Comparison of ENCODE assay signal across 7 cellular contexts in the genomic region with DNA sequence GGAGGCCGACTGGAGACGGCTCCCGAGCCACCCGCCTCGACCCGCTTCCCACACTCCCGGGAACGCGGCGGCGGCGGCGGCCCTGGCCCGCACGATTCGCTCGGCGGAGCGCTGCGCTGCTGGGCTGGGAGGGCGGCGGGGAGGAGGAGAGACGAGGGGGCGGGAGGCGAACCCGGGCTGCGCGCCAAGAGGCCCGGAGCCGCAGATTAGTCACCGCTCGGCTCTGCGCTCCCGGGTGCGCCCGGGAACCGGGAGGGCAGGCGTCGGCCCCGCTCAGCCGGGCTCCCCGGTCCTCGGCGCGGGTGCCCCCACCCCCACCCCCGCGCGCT. TPM values are rescaled to one million over a fixed set of nuclear protein-coding genes. Genes with fewer than 3 reads are reported as not detected.
DNase-seq lines count a peak whose midpoint lies in the region; ATAC-seq and TF ChIP-seq lines count a peak whose summit lies in the region.

No MANE protein-coding gene starts in this region.

- H3K4me3 ChIP-seq in GM12864 (ENCODE audit: low read depth, low read length) (peak overlapping the region; percentile 44), lower lobe of right lung (peak overlapping the region; percentile 61)

- H3K27me3 ChIP-seq in lower lobe of right lung (ENCODE audit: low read depth), result no peaks in the 10 kb centered on the region

- H3K36me3 ChIP-seq in lower lobe of right lung, result no peaks in the 10 kb centered on the region

- ATAC-seq in lower lobe of right lung (peak; percentile 76 to 81), HG02759 (IDR thresholded peaks at IDR 0.05; ENCODE audit: unreplicated experiment) (no peak)

- peak overlapping the region; percentile 84 for H3K27ac ChIP-seq in lower lobe of right lung

- no peaks in the 10 kb centered on the region for H3K9me3 ChIP-seq in lower lobe of right lung

- DNase-seq in GM12864 (ENCODE audit: low read depth) (no peak), NCI-H146 (lab: John Stamatoyannopoulos, UW) (peak; percentile 67), lower lobe of right lung (peak; percentile 79)
- DNase-seq in activated CD4-positive, alpha-beta T cell treated with anti-CD3 and anti-CD28 coated beads, Interleukin-2, amount 50 U/mL, for 48 hours, result peak; percentile 61 to 65
- peak; percentile 34 for DNase-seq in effector CD8-positive, alpha-beta T cell (lab: John Stamatoyannopoulos, UW)
- peak; percentile 64 for DNase-seq in stimulated activated naive CD4-positive, alpha-beta T cell treated with Interleukin-2 at 50 U/mL for 16 hours (lab: John Stamatoyannopoulos, UW)

- intact Hi-C loops in lower lobe of right lung (cut with DNase I), result no loop called here

- H3K4me1 ChIP-seq in lower lobe of right lung, result peaks cover 22% of the 10 kb centered on the region

- TF ChIP-seq CTCF in GM12864 (IDR thresholded peaks at IDR 0.05; ENCODE audit: low read depth, low read length, missing control alignments) (no peak), lower lobe of right lung (IDR thresholded peaks at IDR 0.05) (no peak)

RNA-seq across cellular contexts. Expression of a gene that starts 11.2 kb away (rescaled TPM):
- 25.7 TPM for total RNA-seq in lower lobe of right lung
